In genomic region chr2:128488429-128488828, GRCh38 we compare ENCODE assay signal across 21 cellular contexts.
"Had no signal": no experiment of that assay in that cellular context is flagged by ENCODE, and none has a peak within 500 bp of the region (broad histone marks: within the 10 kb centered on the region; RNA-seq: fewer than 3 reads in every experiment).

No MANE protein-coding gene starts in this region.

- H3K36me3 Mint-ChIP-seq: stimulated activated memory B cell treated with anti-CD40 and anti-IgM and Interleukin-4, amounts not matched to agents 10 μg/mL and 1 μg/mL and 100 μg/mL, for 72 hours had no signal

- H3K9me3 ChIP-seq: colonic mucosa, gastrocnemius medialis, pancreas, thoracic aorta had no signal

- H3K27me3 ChIP-seq: brain microvascular endothelial cell, colonic mucosa, pancreas had no signal

- H3K9me3 Mint-ChIP-seq: activated CD4-positive, alpha-beta T cell treated with anti-CD3 and anti-CD28 coated beads, Interleukin-2, amount 10 ng/mL, durations not matched to agents 24 days and 14 days; activated CD8-positive, alpha-beta T cell treated with anti-CD3 and anti-CD28 coated beads for 36 hours; activated naive CD4-positive, alpha-beta T cell treated with anti-CD3 and anti-CD28 coated beads for 36 hours; activated T-helper 2 cell treated with anti-CD3 and anti-CD28 coated beads, Interferon-gamma antibody, Interleukin-2, Interleukin-4, amounts not matched to agents 10 μg/mL and 5 μg/mL and 100 μg/mL, durations not matched to agents 14 hours and 24 hours and 36 hours had no signal

- H3K27ac ChIP-seq: brain microvascular endothelial cell, colonic mucosa, gastrocnemius medialis, left ventricle myocardium inferior, pancreas, thoracic aorta had no signal

- H3K4me1 Mint-ChIP-seq: activated CD4-positive, alpha-beta T cell treated with anti-CD3 and anti-CD28 coated beads, Interleukin-2, amount 10 ng/mL, durations not matched to agents 24 days and 14 days; stimulated activated memory B cell treated with anti-CD40 and anti-IgM and Interleukin-4, amounts not matched to agents 10 μg/mL and 1 μg/mL and 100 μg/mL, for 72 hours had no signal

- H3K4me3 Mint-ChIP-seq: activated CD4-positive, alpha-beta T cell treated with anti-CD3 and anti-CD28 coated beads, Interleukin-2, amount 10 ng/mL, durations not matched to agents 24 days and 14 days; activated CD8-positive, alpha-beta T cell treated with anti-CD3 and anti-CD28 coated beads for 36 hours; activated naive CD4-positive, alpha-beta T cell treated with anti-CD3 and anti-CD28 coated beads for 36 hours; stimulated activated memory B cell treated with anti-CD40 and anti-IgM and Interleukin-4, amounts not matched to agents 10 μg/mL and 1 μg/mL and 100 μg/mL, for 72 hours had no signal

- H3K36me3 ChIP-seq: brain microvascular endothelial cell, colonic mucosa, gastrocnemius medialis, left ventricle myocardium inferior, pancreas, thoracic aorta had no signal

- H3K27ac Mint-ChIP-seq: activated CD4-positive, alpha-beta T cell treated with anti-CD3 and anti-CD28 coated beads, Interleukin-2, amount 10 ng/mL, durations not matched to agents 24 days and 14 days; activated CD8-positive, alpha-beta T cell treated with anti-CD3 and anti-CD28 coated beads for 36 hours; activated naive CD4-positive, alpha-beta T cell treated with anti-CD3 and anti-CD28 coated beads for 36 hours; activated T-helper 2 cell treated with anti-CD3 and anti-CD28 coated beads, Interferon-gamma antibody, Interleukin-2, Interleukin-4, amounts not matched to agents 10 μg/mL and 5 μg/mL and 100 μg/mL, durations not matched to agents 14 hours and 24 hours and 36 hours; stimulated activated memory B cell treated with anti-CD40 and anti-IgM and Interleukin-4, amounts not matched to agents 10 μg/mL and 1 μg/mL and 100 μg/mL, for 72 hours had no signal

- H3K4me1 ChIP-seq: colonic mucosa, gastrocnemius medialis had no signal

- ATAC-seq: activated CD8-positive, alpha-beta T cell treated with anti-CD3 and anti-CD28 coated beads for 36 hours; gastrocnemius medialis; pancreas; sciatic nerve; stimulated activated memory B cell treated with anti-CD40 and anti-IgM and Interleukin-4, amounts not matched to agents 10 μg/mL and 1 μg/mL and 100 μg/mL, for 72 hours had no signal

- H3K4me3 ChIP-seq: colonic mucosa, gastrocnemius medialis, left ventricle myocardium inferior, pancreas, thoracic aorta had no signal

- DNase-seq: activated CD4-positive, alpha-beta T cell treated with anti-CD3 and anti-CD28 coated beads, Interleukin-2, amount 10 ng/mL, durations not matched to agents 24 days and 14 days; activated CD8-positive, alpha-beta T cell treated with anti-CD3 and anti-CD28 coated beads for 36 hours; activated naive CD4-positive, alpha-beta T cell treated with anti-CD3 and anti-CD28 coated beads for 36 hours; activated T-cell treated with anti-CD3 and anti-CD28 coated beads, Interleukin-2, amount 50 U/mL, for 1 hour; anterior cingulate cortex; brain microvascular endothelial cell; central memory CD4-positive, alpha-beta T cell; colonic mucosa; erythroblast; gastrocnemius medialis; kidney; left ventricle myocardium inferior; mammary epithelial cell; stimulated activated CD4-positive, alpha-beta T cell treated with anti-CD3 and anti-CD28 coated beads, Interleukin-4, amount 100 ng/mL, for 24 hours; T-helper 1 cell; T1000 had no signal
